Comparison of ENCODE assay signal across 8 cellular contexts in the genomic region with DNA sequence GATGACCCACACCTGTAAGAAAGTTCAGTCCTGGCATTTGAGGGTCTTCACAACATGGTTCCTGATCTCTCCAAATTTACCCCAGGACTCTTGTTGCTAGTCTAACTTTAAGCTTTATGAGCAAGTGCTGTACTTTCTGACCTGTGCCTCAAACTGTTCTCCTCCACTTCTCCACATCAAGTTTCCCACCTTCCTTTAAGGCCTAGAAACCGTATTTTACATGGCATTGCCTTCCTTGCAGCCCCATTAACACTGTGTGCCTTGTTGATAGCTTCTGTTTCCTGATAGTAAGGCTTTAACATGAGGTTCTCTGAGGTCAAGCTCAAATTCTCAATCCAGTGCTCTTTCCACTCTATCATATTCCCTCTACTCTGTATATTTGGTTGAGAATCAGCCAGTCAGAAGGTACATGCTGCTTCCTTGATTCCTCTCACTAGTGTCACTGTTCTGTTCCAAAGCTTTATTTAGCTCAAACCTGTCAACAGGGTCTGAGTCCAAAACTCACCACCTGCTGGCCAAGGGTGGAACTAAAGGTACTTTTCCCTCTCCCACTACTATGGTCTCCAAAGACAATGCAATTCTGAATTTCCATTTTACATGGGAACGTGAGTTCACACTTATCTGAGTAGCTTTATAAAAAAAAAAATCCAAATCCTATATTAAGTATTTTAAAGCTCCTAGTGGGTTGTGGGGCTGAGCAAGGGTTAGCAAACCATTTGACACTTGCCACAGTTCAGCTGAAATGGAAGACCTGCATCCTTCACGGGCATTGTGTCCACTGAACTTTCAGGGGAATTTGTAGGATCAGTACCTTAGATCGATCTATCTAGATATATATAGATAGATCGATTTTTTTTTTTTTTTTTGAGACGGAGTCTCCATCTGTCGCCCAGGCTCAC. TPM values are rescaled to one million over a fixed set of nuclear protein-coding genes. Genes with fewer than 3 reads are reported as not detected.
DNase-seq lines count a peak whose midpoint lies in the region; ATAC-seq, FAIRE-seq and TF ChIP-seq lines count a peak whose summit lies in the region.

No MANE protein-coding gene starts in this region.

- peak; percentile 92 for ATAC-seq in K562
- no peak for ATAC-seq in GM19395 (IDR thresholded peaks at IDR 0.05; ENCODE audit: unreplicated experiment)
- no peak for ATAC-seq in HG03025 (IDR thresholded peaks at IDR 0.05; ENCODE audit: low FRiP score, unreplicated experiment)

- H3F3A ChIP-seq in SU-DHL-6 (ENCODE audit: insufficient read depth) = peaks cover 6% of the 10 kb centered on the region; the same call in 1 of the 2 replicates

- H3K9me2 ChIP-seq in SU-DHL-6 (replicated peaks; ENCODE audit: insufficient read depth, low read length) = no peaks in the 10 kb centered on the region

- H3K4me3 ChIP-seq in SU-DHL-6 (ENCODE audit: insufficient read depth, low read length, poor library complexity, severe bottlenecking) (no peak overlapping the region), K562 (no peak overlapping the region), kidney epithelial cell (ENCODE audit: low read depth, low read length) (no peak overlapping the region)

- TF ChIP-seq CTCF in SU-DHL-6 (IDR thresholded peaks at IDR 0.05; ENCODE audit: insufficient read depth, low read length, poor library complexity, severe bottlenecking) (peak; percentile 69), K562 (IDR thresholded peaks at IDR 0.05 in 2 of 3, conservative IDR thresholded peaks at IDR 0.05 in 1 of 3; ENCODE audit: insufficient read depth in 2 of 3, low read depth in 1 of 3, low read length in 3 of 3) (peak; percentile 68 to 71 (median 70)), kidney epithelial cell (IDR thresholded peaks at IDR 0.05; ENCODE audit: insufficient read depth, low read length, poor library complexity, severe bottlenecking) (peak; percentile 62)

- H3K4me2 ChIP-seq in SU-DHL-6 (ENCODE audit: low read depth, low read length, poor library complexity, severe bottlenecking) = no peak overlapping the region
- H3K4me2 ChIP-seq in K562 (ENCODE audit: insufficient read depth, low read length) = no peak overlapping the region; the same call in 1 of the 2 replicates

- H3K9me3 ChIP-seq in SU-DHL-6 (ENCODE audit: insufficient read depth, low read length) (no peaks in the 10 kb centered on the region), K562 (replicated peaks; ENCODE audit: control insufficient read depth, insufficient read depth, low read depth, low read length) (no peaks in the 10 kb centered on the region)

- WGBS in K562 (ENCODE audit: insufficient coverage, low coverage, missing lambda C conversion rate) = 21% methylated on average over 4 of the region's 7 CpGs

- H3K9me1 ChIP-seq in K562 (ENCODE audit: control insufficient read depth, insufficient read depth, low read length) = no peaks in the 10 kb centered on the region

- intact Hi-C loops in K562 (cut with micrococcal nuclease) = loop anchor here (5.0 kb wide), 2 partner anchors 54 to 154 kb away; a partner anchor contains a TSS

- H3K36me3 ChIP-seq in SU-DHL-6 (ENCODE audit: low read length) = peaks cover 4% of the 10 kb centered on the region; the same call in 1 of the 2 replicates
- peaks cover 16% of the 10 kb centered on the region; the same call in 2 of the 3 replicates for H3K36me3 ChIP-seq in K562 (ENCODE audit: control insufficient read depth, insufficient read depth, low read length)
- H3K36me3 ChIP-seq in kidney epithelial cell (ENCODE audit: control insufficient read depth, insufficient read depth, low read length) = peaks cover 1% of the 10 kb centered on the region

- H2AFZ ChIP-seq in SU-DHL-6 (ENCODE audit: low read depth, low read length, severe bottlenecking) (no peak overlapping the region), K562 (ENCODE audit: low read depth, low read length) (no peak overlapping the region)

- peaks cover 0 to 2% of the 10 kb centered on the region in 2 experiments; a peak in 2 of 5 replicates for H3K4me1 ChIP-seq in K562 (replicated peaks in 1 of 2; ENCODE audit: control insufficient read depth in 2 of 2, insufficient read depth in 2 of 2, low read length in 2 of 2)

- H3K27ac ChIP-seq in SU-DHL-6 (ENCODE audit: low read depth, low read length) (no peak overlapping the region), K562 (ENCODE audit: extremely low read depth, low read depth, low read length) (no peak overlapping the region)

- DNase-seq in EH (ENCODE audit: low read depth) (peak; percentile 58), HuH-7 (ENCODE audit: low spot score) (peak; percentile 59), K562 (ENCODE audit: extremely low read depth in 1 of 4, low spot score in 3 of 4) (peak; percentile 43 to 72 (median 50)), kidney epithelial cell (ENCODE audit: low read depth) (no peak)
- DNase-seq in stimulated activated CD8-positive, alpha-beta memory T cell treated with anti-CD3 and anti-CD28 coated beads, Interleukin-15, amount 100 ng/mL, for 1 hour (ENCODE audit: low read depth) = peak; percentile 31

- TF ChIP-seq EP300 in K562 (IDR thresholded peaks at IDR 0.05; ENCODE audit: low read length) = no peak

- in situ Hi-C loops in K562 (cut with MboI) = no loop called here

- CTCF ChIA-PET in K562 (lab: Yijun Ruan, JAX; ENCODE audit: low intra/inter-chr PET ratio) = interaction anchor here (0.8 to 1.5 kb wide), 2 partner anchors 66 to 151 kb away, joined by 5 to 7 read pairs; no protein-coding TSS in a partner anchor

- no peak for TF ChIP-seq POLR2A in K562 (conservative IDR thresholded peaks at IDR 0.05)

- POLR2A ChIA-PET in K562 (lab: Yijun Ruan, JAX) = interaction anchor here (0.6 to 3.8 kb wide), 8 partner anchors 8 to 594 kb away, joined by 3 to 30 read pairs (median 4); a partner anchor contains a TSS

- no peak overlapping the region for H3K9ac ChIP-seq in SU-DHL-6 (ENCODE audit: low read length)
- H3K9ac ChIP-seq in K562 (ENCODE audit: insufficient read depth in 1 of 2, low read depth in 2 of 2, low read length in 2 of 2) = no peak overlapping the region

- H4K20me1 ChIP-seq in SU-DHL-6 (ENCODE audit: low read depth, low read length) = no peaks in the 10 kb centered on the region
- no peaks in the 10 kb centered on the region for H4K20me1 ChIP-seq in K562 (replicated peaks; ENCODE audit: control insufficient read depth, insufficient read depth, low read length)

- peak; percentile 89 for FAIRE-seq in K562 (lab: Jason Lieb, UNC)

- peak; percentile 27 to 73; a peak in 3 of 4 replicates for TF ChIP-seq RAD21 in K562 (CRISPR knock-in tag; conservative IDR thresholded peaks at IDR 0.05 in 1 of 2, IDR thresholded peaks at IDR 0.05 in 1 of 2)

- H3K79me2 ChIP-seq in SU-DHL-6 (ENCODE audit: insufficient read depth, low read length) = no peaks in the 10 kb centered on the region
- no peaks in the 10 kb centered on the region for H3K79me2 ChIP-seq in K562 (ENCODE audit: control insufficient read depth, insufficient read depth, low read length)

- BruUV-seq in K562 (replicated peaks; lab: Mats Ljungman, UMichigan) = no TSS peak

- H3K27me3 ChIP-seq in SU-DHL-6 (ENCODE audit: low read length) = no peaks in the 10 kb centered on the region
- H3K27me3 ChIP-seq in K562 (ENCODE audit: control insufficient read depth in 2 of 2, insufficient read depth in 2 of 2, low read length in 2 of 2) = no peaks in the 10 kb centered on the region
- H3K27me3 ChIP-seq in kidney epithelial cell (ENCODE audit: control insufficient read depth, insufficient read depth, low read length) = no peaks in the 10 kb centered on the region

RNA-seq across cellular contexts. Expression of a gene that starts 21.1 kb away (rescaled TPM):
- 216 and 351 TPM in 2 replicates for total RNA-seq in K562 (2011; cell fraction: chromatin; rRNA removed; ENCODE audit: low replicate concordance)
- 188 and 217 TPM in 2 replicates for total RNA-seq in K562 (2011; cell fraction: nucleolus; rRNA removed)
- 152 and 172 TPM in 2 replicates for total RNA-seq in K562 (2011; cell fraction: nucleoplasm; rRNA removed)
- total RNA-seq in K562 (2014; rRNA removed) (192 and 235 TPM in 2 replicates), K562 (2014; rRNA removed; fragmentation: Illumina TruSeq; extraction: Trizol) (199 and 201 TPM in 2 replicates), K562 (2015; rRNA removed; fragmentation: Illumina TruSeq; extraction: Trizol) (199 TPM in 2 replicates), K562 (2021) (232 and 256 TPM in 2 replicates), kidney epithelial cell (246 and 250 TPM in 2 replicates)
- polyA plus RNA-seq in K562 (2011; rRNA removed) (221 and 257 TPM in 2 replicates), K562 (2014; fragmentation: Illumina TruSeq; extraction: Trizol) (209 and 259 TPM in 2 replicates), K562 (2014; fragmentation: Nextera tagmentation; extraction: Ambion mirVana) (10 to 100 TPM in 1 of 2 experiments, 1 to 10 TPM in 1; 7.1 to 15.6 TPM), K562 (2014; rRNA removed) (128 and 140 TPM in 2 replicates)
- polyA plus RNA-seq in K562 (2011; cell fraction: cytosol; rRNA removed) = 155 and 189 TPM in 2 replicates
- polyA plus RNA-seq in K562 (2011; cell fraction: nucleus; rRNA removed) = 183 and 202 TPM in 2 replicates
- polyA plus RNA-seq in K562 (2012) = 167 and 233 TPM in 2 replicates
- 359 and 459 TPM in 2 replicates for polyA minus RNA-seq in K562 (2011; rRNA and poly(A)+ RNA removed)
- 187 and 265 TPM in 2 replicates for polyA minus RNA-seq in K562 (2011; cell fraction: cytosol; rRNA and poly(A)+ RNA removed)
- polyA minus RNA-seq in K562 (2011; cell fraction: nucleus; rRNA and poly(A)+ RNA removed) = 78.8 and 118 TPM in 2 replicates

RNA-seq across cellular contexts. Expression of a gene that starts 28.4 kb away (rescaled TPM):
- 129 and 224 TPM in 2 replicates for total RNA-seq in K562 (2011; cell fraction: chromatin; rRNA removed; ENCODE audit: low replicate concordance)
- 134 and 157 TPM in 2 replicates for total RNA-seq in K562 (2011; cell fraction: nucleolus; rRNA removed)
- total RNA-seq in K562 (2011; cell fraction: nucleoplasm; rRNA removed) = 133 and 142 TPM in 2 replicates
- total RNA-seq in K562 (2014; rRNA removed) (27.3 and 30.8 TPM in 2 replicates), K562 (2014; rRNA removed; fragmentation: Illumina TruSeq; extraction: Trizol) (26.4 and 28.3 TPM in 2 replicates), K562 (2015; rRNA removed; fragmentation: Illumina TruSeq; extraction: Trizol) (30.0 and 31.0 TPM in 2 replicates), K562 (2021) (38.4 and 41.2 TPM in 2 replicates), kidney epithelial cell (16.7 and 22.3 TPM in 2 replicates)
- polyA plus RNA-seq in K562 (2011; rRNA removed) (30.4 and 34.6 TPM in 2 replicates), K562 (2014; fragmentation: Illumina TruSeq; extraction: Trizol) (33.3 and 34.4 TPM in 2 replicates), K562 (2014; fragmentation: Nextera tagmentation; extraction: Ambion mirVana) (10 to 100 TPM in 1 of 2 experiments, 1 to 10 TPM in 1; 7.5 to 12.2 TPM), K562 (2014; rRNA removed) (39.0 and 43.9 TPM in 2 replicates)
- polyA plus RNA-seq in K562 (2011; cell fraction: cytosol; rRNA removed) = 27.2 and 33.0 TPM in 2 replicates
- 203 and 225 TPM in 2 replicates for polyA plus RNA-seq in K562 (2011; cell fraction: nucleus; rRNA removed)
- polyA plus RNA-seq in K562 (2012) = 40.8 and 55.4 TPM in 2 replicates
- polyA minus RNA-seq in K562 (2011; rRNA and poly(A)+ RNA removed) = 17.1 and 23.9 TPM in 2 replicates
- 14.3 and 32.8 TPM in 2 replicates for polyA minus RNA-seq in K562 (2011; cell fraction: cytosol; rRNA and poly(A)+ RNA removed)
- polyA minus RNA-seq in K562 (2011; cell fraction: nucleus; rRNA and poly(A)+ RNA removed) = 57.6 and 74.3 TPM in 2 replicates

RNA-seq across cellular contexts. Expression of a gene that starts 45.1 kb away (rescaled TPM):
- 32.8 and 68.6 TPM in 2 replicates for total RNA-seq in K562 (2011; cell fraction: chromatin; rRNA removed; ENCODE audit: low replicate concordance)
- total RNA-seq in K562 (2011; cell fraction: nucleolus; rRNA removed) = 47.4 and 50.4 TPM in 2 replicates
- total RNA-seq in K562 (2011; cell fraction: nucleoplasm; rRNA removed) = 42.5 and 44.3 TPM in 2 replicates
- total RNA-seq in K562 (2014; rRNA removed) (11.3 and 11.5 TPM in 2 replicates), K562 (2014; rRNA removed; fragmentation: Illumina TruSeq; extraction: Trizol) (5.4 and 6.7 TPM in 2 replicates), K562 (2015; rRNA removed; fragmentation: Illumina TruSeq; extraction: Trizol) (5.7 TPM in 2 replicates), K562 (2021) (13.7 and 15.8 TPM in 2 replicates), kidney epithelial cell (21.1 and 27.8 TPM in 2 replicates)
- polyA plus RNA-seq in K562 (2011; rRNA removed) (9.7 and 15.0 TPM in 2 replicates), K562 (2014; fragmentation: Illumina TruSeq; extraction: Trizol) (10.1 and 12.2 TPM in 2 replicates), K562 (2014; fragmentation: Nextera tagmentation; extraction: Ambion mirVana) (1 to 10 TPM; 5.6 to 5.9 TPM), K562 (2014; rRNA removed) (10.2 and 11.1 TPM in 2 replicates)
- polyA plus RNA-seq in K562 (2011; cell fraction: cytosol; rRNA removed) = 14.0 and 17.3 TPM in 2 replicates
- polyA plus RNA-seq in K562 (2011; cell fraction: nucleus; rRNA removed) = 23.1 and 29.9 TPM in 2 replicates
- polyA plus RNA-seq in K562 (2012) = 8.0 and 12.3 TPM in 2 replicates
- 13.1 and 13.9 TPM in 2 replicates for polyA minus RNA-seq in K562 (2011; rRNA and poly(A)+ RNA removed)
- polyA minus RNA-seq in K562 (2011; cell fraction: cytosol; rRNA and poly(A)+ RNA removed) = 10.6 and 15.7 TPM in 2 replicates
- polyA minus RNA-seq in K562 (2011; cell fraction: nucleus; rRNA and poly(A)+ RNA removed) = 11.6 and 15.0 TPM in 2 replicates

RNA-seq across cellular contexts. Expression of a gene that starts 51.6 kb away (rescaled TPM):
- 76.3 and 158 TPM in 2 replicates for total RNA-seq in K562 (2011; cell fraction: chromatin; rRNA removed; ENCODE audit: low replicate concordance)
- total RNA-seq in K562 (2011; cell fraction: nucleolus; rRNA removed) = 104 and 106 TPM in 2 replicates
- 71.8 and 73.3 TPM in 2 replicates for total RNA-seq in K562 (2011; cell fraction: nucleoplasm; rRNA removed)
- total RNA-seq in K562 (2014; rRNA removed) (215 and 273 TPM in 2 replicates), K562 (2014; rRNA removed; fragmentation: Illumina TruSeq; extraction: Trizol) (109 and 132 TPM in 2 replicates), K562 (2015; rRNA removed; fragmentation: Illumina TruSeq; extraction: Trizol) (131 and 132 TPM in 2 replicates), K562 (2021) (211 and 214 TPM in 2 replicates), kidney epithelial cell (227 and 264 TPM in 2 replicates)
- polyA plus RNA-seq in K562 (2011; rRNA removed) (196 and 209 TPM in 2 replicates), K562 (2014; fragmentation: Illumina TruSeq; extraction: Trizol) (174 and 184 TPM in 2 replicates), K562 (2014; fragmentation: Nextera tagmentation; extraction: Ambion mirVana) (100 to 1,000 TPM; 110 to 125 TPM), K562 (2014; rRNA removed) (220 and 244 TPM in 2 replicates)
- 233 and 355 TPM in 2 replicates for polyA plus RNA-seq in K562 (2011; cell fraction: cytosol; rRNA removed)
- polyA plus RNA-seq in K562 (2011; cell fraction: nucleus; rRNA removed) = 280 and 299 TPM in 2 replicates
- 165 and 193 TPM in 2 replicates for polyA plus RNA-seq in K562 (2012)
- polyA minus RNA-seq in K562 (2011; rRNA and poly(A)+ RNA removed) = 71.8 and 110 TPM in 2 replicates
- polyA minus RNA-seq in K562 (2011; cell fraction: cytosol; rRNA and poly(A)+ RNA removed) = 42.0 and 53.1 TPM in 2 replicates
- polyA minus RNA-seq in K562 (2011; cell fraction: nucleus; rRNA and poly(A)+ RNA removed) = 30.8 and 50.8 TPM in 2 replicates
